In the genomic region with DNA sequence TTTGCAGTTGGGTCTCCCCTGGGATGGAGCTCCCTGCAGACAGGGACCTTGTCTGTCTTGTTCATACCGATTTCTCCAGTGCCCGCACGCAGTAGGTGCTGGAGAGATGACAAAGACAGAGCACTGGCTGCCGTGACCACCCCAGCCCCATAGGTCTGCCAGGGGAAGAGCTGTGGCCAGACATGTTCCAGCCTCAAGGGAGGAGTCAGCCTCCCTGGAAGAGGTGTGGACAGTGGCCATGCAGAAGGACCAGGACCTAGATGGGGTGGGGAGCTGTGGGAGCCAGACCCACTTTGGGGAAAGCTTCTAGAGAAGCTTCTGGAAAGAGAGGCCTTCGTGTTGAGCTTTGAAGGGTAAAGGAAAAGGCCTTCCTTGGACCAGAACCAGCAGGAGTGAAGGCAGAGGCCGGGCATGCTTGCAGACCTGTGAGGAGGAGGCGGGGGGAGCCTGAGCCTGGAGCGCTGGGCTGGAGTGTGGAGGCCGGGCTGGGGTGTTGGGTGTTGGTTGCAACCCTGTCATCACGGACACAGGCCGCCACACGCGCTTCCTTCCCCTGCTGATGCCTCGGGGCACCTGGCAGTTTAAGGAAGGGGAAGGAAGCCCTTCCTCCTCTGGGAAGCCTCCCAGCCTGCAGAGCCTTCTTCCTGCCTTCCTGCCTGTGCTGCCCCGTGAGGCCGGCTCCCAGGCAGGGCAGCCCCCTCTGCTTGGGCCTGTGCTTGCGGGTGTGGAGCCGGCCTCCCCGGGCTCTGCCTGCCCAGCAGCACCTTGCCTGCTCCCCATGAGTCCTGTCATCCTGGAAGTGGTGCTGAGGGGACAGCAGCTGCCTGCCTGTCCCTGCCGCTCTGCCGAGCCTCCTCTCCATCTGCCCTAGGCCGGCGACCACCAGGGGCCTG, we compare ENCODE assay signal across 10 cellular contexts. TPM values are rescaled to one million over a fixed set of nuclear protein-coding genes. Genes with fewer than 3 reads are reported as not detected.
DNase-seq lines count a peak whose midpoint lies in the region; TF ChIP-seq lines count a peak whose summit lies in the region.
"Had no signal": no experiment of that assay in that cellular context is flagged by ENCODE, and none has a peak within 500 bp of the region (broad histone marks: within the 10 kb centered on the region; RNA-seq: fewer than 3 reads in every experiment).

No MANE protein-coding gene starts in this region.

- H2BK15ac ChIP-seq in neuronal stem cell (ENCODE audit: low read length), result no peak overlapping the region

- intact Hi-C loops in vagina (cut with DNase I), result no loop called here
- intact Hi-C loops in activated CD4-positive, alpha-beta T cell treated with anti-CD3 and anti-CD28 coated beads, Interleukin-2, amount 10 ng/mL, durations not matched to agents 24 days and 14 days (cut with micrococcal nuclease), result no loop called here

- H3K27me3 ChIP-seq in neuronal stem cell (ENCODE audit: control insufficient read depth in 3 of 3, insufficient read depth in 3 of 3, low read depth in 1 of 3, low read length in 3 of 3), result no peaks in the 10 kb centered on the region
- H3K27me3 ChIP-seq in vagina, result no peaks in the 10 kb centered on the region

- TF ChIP-seq CTCF in vagina (IDR thresholded peaks at IDR 0.05) (no peak), GM10248 (IDR thresholded peaks at IDR 0.05; ENCODE audit: control extremely low read depth, extremely low read depth, low read depth, missing control alignments) (no peak)

- H3K4ac ChIP-seq in neuronal stem cell (ENCODE audit: low read length), result no peak overlapping the region

- H2AK5ac ChIP-seq in neuronal stem cell (ENCODE audit: low read depth, low read length), result peak overlapping the region; percentile 28

- H2BK12ac ChIP-seq in neuronal stem cell (ENCODE audit: low read length), result no peak overlapping the region

- POLR2A ChIA-PET in GM10248 (lab: Yijun Ruan, JAX), result interaction anchor here (1.3 kb wide), 2 partner anchors 9 to 11 kb away, joined by 3 to 6 read pairs; no protein-coding TSS in a partner anchor

- CTCF ChIA-PET in GM10248 (lab: Yijun Ruan, JAX), result interaction anchor here (0.7 to 4.3 kb wide), 9 partner anchors 9 to 90 kb away, joined by 3 to 26 read pairs (median 3); no protein-coding TSS in a partner anchor

- H3K4me2 ChIP-seq in neuronal stem cell (ENCODE audit: insufficient read depth, low read length, poor library complexity, severe bottlenecking), result no peak overlapping the region

- no peaks in the 10 kb centered on the region for H3K9me3 ChIP-seq in neuronal stem cell (replicated peaks in 1 of 2; ENCODE audit: control insufficient read depth in 2 of 2, insufficient read depth in 1 of 2, low read depth in 1 of 2, low read length in 2 of 2)
- H3K9me3 ChIP-seq in vagina, result no peaks in the 10 kb centered on the region

- H3K4me3 Mint-ChIP-seq in activated CD4-positive, alpha-beta T cell treated with anti-CD3 and anti-CD28 coated beads, Interleukin-2, amount 10 ng/mL, durations not matched to agents 24 days and 14 days, result no peak overlapping the region

- H3K79me1 ChIP-seq in neuronal stem cell (ENCODE audit: low read depth, low read length), result peaks cover 30% of the 10 kb centered on the region

- H3K36me3 ChIP-seq in neuronal stem cell (replicated peaks in 1 of 2; ENCODE audit: control insufficient read depth in 2 of 2, insufficient read depth in 2 of 2, low read length in 2 of 2) (peaks cover 1 to 17% of the 10 kb centered on the region in 2 donors), vagina (no peaks in the 10 kb centered on the region)

- H2BK120ac ChIP-seq in neuronal stem cell (ENCODE audit: low read depth, low read length), result no peak overlapping the region

- no peak overlapping the region for H2BK5ac ChIP-seq in neuronal stem cell (ENCODE audit: low read length)

- H3K27me3 Mint-ChIP-seq in activated CD4-positive, alpha-beta T cell treated with anti-CD3 and anti-CD28 coated beads, Interleukin-2, amount 10 ng/mL, durations not matched to agents 24 days and 14 days, result no peaks in the 10 kb centered on the region

- H3K36me3 Mint-ChIP-seq in activated CD4-positive, alpha-beta T cell treated with anti-CD3 and anti-CD28 coated beads, Interleukin-2, amount 10 ng/mL, durations not matched to agents 24 days and 14 days (ENCODE audit: low read depth), result peaks cover 9% of the 10 kb centered on the region

- TF ChIP-seq POLR2A in vagina (IDR thresholded peaks at IDR 0.05), result no peak

- no peak overlapping the region for H3K27ac Mint-ChIP-seq in activated CD4-positive, alpha-beta T cell treated with anti-CD3 and anti-CD28 coated beads, Interleukin-2, amount 10 ng/mL, durations not matched to agents 24 days and 14 days

- no peak overlapping the region for H2AFZ ChIP-seq in neuronal stem cell (ENCODE audit: low read length)

- H3K4me1 Mint-ChIP-seq in activated CD4-positive, alpha-beta T cell treated with anti-CD3 and anti-CD28 coated beads, Interleukin-2, amount 10 ng/mL, durations not matched to agents 24 days and 14 days, result peaks cover 42% of the 10 kb centered on the region

- no peak overlapping the region for H4K91ac ChIP-seq in neuronal stem cell (ENCODE audit: low read depth, low read length, poor library complexity)

- H3K9me3 Mint-ChIP-seq in activated CD4-positive, alpha-beta T cell treated with anti-CD3 and anti-CD28 coated beads, Interleukin-2, amount 10 ng/mL, durations not matched to agents 24 days and 14 days, result no peaks in the 10 kb centered on the region

- H3K23ac ChIP-seq in neuronal stem cell (ENCODE audit: low read depth, low read length, poor library complexity), result peak overlapping the region; percentile 90

- peak overlapping the region; percentile 10 for H3K9ac ChIP-seq in neuronal stem cell (ENCODE audit: low read depth, low read length, poor library complexity)

- H3K18ac ChIP-seq in neuronal stem cell (ENCODE audit: low read length), result peak overlapping the region; percentile 68

- no peak overlapping the region for H3K14ac ChIP-seq in neuronal stem cell (ENCODE audit: low read length)

- H3K27ac ChIP-seq in epithelial cell of prostate, result peak overlapping the region; percentile 9
- no peak overlapping the region for H3K27ac ChIP-seq in neuronal stem cell (replicated peaks; ENCODE audit: low read length)
- H3K27ac ChIP-seq in vagina, result no peak overlapping the region

- peak; percentile 51 for DNase-seq in ELR (ENCODE audit: low read depth)
- peak; percentile 60 for DNase-seq in NOMO-1 treated with dmso at 0.1 percent for 144 hours (lab: John Stamatoyannopoulos, UW; ENCODE audit: unreplicated experiment)
- no peak for DNase-seq in epithelial cell of prostate (ENCODE audit: low read depth, low spot score)
- DNase-seq in neuronal stem cell (ENCODE audit: low spot score), result no peak
- DNase-seq in vagina (ENCODE audit: extremely low spot score in 2 of 2), result no peak
- DNase-seq in GM10248 (ENCODE audit: extremely low spot score), result no peak
- no peak for DNase-seq in HK-2 (ENCODE audit: unreplicated experiment)
- no peak for DNase-seq in activated CD4-positive, alpha-beta T cell treated with anti-CD3 and anti-CD28 coated beads, Interleukin-2, amount 10 ng/mL, durations not matched to agents 24 days and 14 days
- DNase-seq: activated CD4-positive, CD25-positive, alpha-beta regulatory T cell treated with anti-CD3 and anti-CD28 coated beads, Interleukin-2, amount 50 U/mL, for 72 hours; NCI-H146 had no signal

- H3K4me1 ChIP-seq in neuronal stem cell (ENCODE audit: control insufficient read depth in 2 of 2, insufficient read depth in 1 of 2, low read depth in 1 of 2, low read length in 2 of 2) (peaks cover 20 to 23% of the 10 kb centered on the region in 2 donors), vagina (peaks cover 59% of the 10 kb centered on the region)

- H4K8ac ChIP-seq in neuronal stem cell (ENCODE audit: low read depth, low read length), result no peak overlapping the region

- no CpG with 5 or more reads among the region's 23 CpGs for WGBS in neuronal stem cell (ENCODE audit: extremely low coverage in 2 of 2, insufficient read length in 2 of 2, insufficient replicate concordance in 1 of 2), 2 donors

- H3K4me3 ChIP-seq in neuronal stem cell (ENCODE audit: low read length in 2 of 2) (no peak overlapping the region), vagina (no peak overlapping the region)

RNA-seq across cellular contexts. Expression of a gene that starts 12.3 kb away (rescaled TPM):
- polyA plus RNA-seq in neuronal stem cell (2013, experiment 1 of 2), result 6.6 TPM
- 6.9 TPM for polyA plus RNA-seq in neuronal stem cell (2013, experiment 2 of 2)
- total RNA-seq in vagina, result 6.1 TPM
- 35.0 and 38.5 TPM in 2 replicates for total RNA-seq in activated CD4-positive, alpha-beta T cell treated with anti-CD3 and anti-CD28 coated beads, Interleukin-2, amount 10 ng/mL, durations not matched to agents 24 days and 14 days

Comparison
In these comparisons a context has a peak if more than half of its experiments do, and no peak if none do; other contexts are left out.
1. DNase-seq: peak in ELR (single experiment) and NOMO-1 treated with dmso at 0.1 percent for 144 hours (single experiment); none in epithelial cell of prostate (single experiment), neuronal stem cell (single experiment), vagina (0 of 2), GM10248 (single experiment), HK-2 (single experiment) and activated CD4-positive, alpha-beta T cell treated with anti-CD3 and anti-CD28 coated beads, Interleukin-2, amount 10 ng/mL, durations not matched to agents 24 days and 14 days (single experiment).